In the genomic region with DNA sequence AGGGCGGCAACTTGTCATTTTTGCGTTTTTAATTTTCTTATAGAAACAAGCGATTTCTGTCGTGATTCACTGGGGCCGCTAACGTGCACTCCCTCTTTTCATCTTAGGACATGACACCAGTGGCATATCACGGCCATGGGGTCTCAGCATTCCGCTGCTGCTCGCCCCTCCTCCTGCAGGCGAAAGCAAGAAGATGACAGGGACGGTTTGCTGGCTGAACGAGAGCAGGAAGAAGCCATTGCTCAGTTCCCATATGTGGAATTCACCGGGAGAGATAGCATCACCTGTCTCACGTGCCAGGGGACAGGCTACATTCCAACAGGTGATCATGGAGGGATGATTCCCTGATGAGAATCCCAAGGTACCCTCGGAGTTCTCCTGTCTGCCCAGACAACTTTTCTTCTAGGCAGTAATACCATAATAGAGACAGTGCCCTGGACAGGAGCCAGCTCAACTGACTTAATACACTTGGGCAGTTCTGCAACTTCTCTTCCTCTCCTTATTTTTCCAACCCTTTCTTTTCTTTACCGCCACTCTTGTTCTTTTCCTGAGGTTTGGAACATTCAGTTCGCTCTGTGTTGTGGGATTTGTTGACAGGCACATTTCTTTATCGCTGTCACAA, we compare ENCODE assay signal across 8 cellular contexts. TPM values are rescaled to one million over a fixed set of nuclear protein-coding genes. Genes with fewer than 3 reads are reported as not detected.
DNase-seq lines count a peak whose midpoint lies in the region; ATAC-seq and TF ChIP-seq lines count a peak whose summit lies in the region.

No MANE protein-coding gene starts in this region.

- peaks cover 34% of the 10 kb centered on the region for H3K36me3 ChIP-seq in OCI-LY3 (replicated peaks; ENCODE audit: low read depth, low read length)
- no peaks in the 10 kb centered on the region for H3K36me3 ChIP-seq in mucosa of descending colon (ENCODE audit: low read depth)

- peaks cover 6% of the 10 kb centered on the region for H3K79me2 ChIP-seq in OCI-LY3 (ENCODE audit: low read length)

- peak overlapping the region; percentile 80 for H3K4me2 ChIP-seq in OCI-LY3 (ENCODE audit: low read length)

- TF ChIP-seq CTCF in OCI-LY3 (IDR thresholded peaks at IDR 0.05; ENCODE audit: low read depth, low read length) (no peak), coronary artery (IDR thresholded peaks at IDR 0.05) (no peak), mucosa of descending colon (IDR thresholded peaks at IDR 0.05) (no peak)

- H3K4me1 ChIP-seq in OCI-LY3 (ENCODE audit: low read length) (peaks cover 9% of the 10 kb centered on the region; the same call in 1 of the 2 replicates), mucosa of descending colon (ENCODE audit: low read depth) (peaks cover 23% of the 10 kb centered on the region)

- peak overlapping the region; percentile 78 for H3K9ac ChIP-seq in OCI-LY3 (ENCODE audit: low read length)

- peaks cover 9% of the 10 kb centered on the region for H3K27me3 ChIP-seq in OCI-LY3 (ENCODE audit: low read depth, low read length)

- H3K4me3 ChIP-seq in OCI-LY3 (ENCODE audit: low read length) (peak overlapping the region; percentile 87), coronary artery (peak overlapping the region; percentile 98), mucosa of descending colon (peak overlapping the region; percentile 33)

- H3K9me3 ChIP-seq in OCI-LY3 (ENCODE audit: insufficient read depth, low read length) (no peaks in the 10 kb centered on the region), mucosa of descending colon (no peaks in the 10 kb centered on the region)

- peak; percentile 19 for ATAC-seq in mucosa of descending colon
- no peak for ATAC-seq in GM19328 (IDR thresholded peaks at IDR 0.05; ENCODE audit: unreplicated experiment)
- ATAC-seq in GM19397 (IDR thresholded peaks at IDR 0.05; ENCODE audit: unreplicated experiment): no peak

- H4K20me1 ChIP-seq in OCI-LY3 (ENCODE audit: insufficient read depth, low read length): no peaks in the 10 kb centered on the region

- H3K27ac ChIP-seq in OCI-LY3 (ENCODE audit: low read length) (no peak overlapping the region), coronary artery (peak overlapping the region; percentile 70 to 78)

- peak overlapping the region; percentile 84; the same call in 1 of the 2 replicates for H2AFZ ChIP-seq in OCI-LY3 (ENCODE audit: low read depth, low read length)

- intact Hi-C loops in mucosa of descending colon (cut with DNase I, micrococcal nuclease): no loop called here

- DNase-seq in activated T-cell treated with anti-CD3 and anti-CD28 coated beads, Interleukin-2, amount 50 U/mL, for 1 hour: peak; percentile 26
- DNase-seq in activated T-cell treated with anti-CD3 and anti-CD28 coated beads for 4 hours: no peak
- no peak for DNase-seq in coronary artery (ENCODE audit: low spot score)
- peak; percentile 47 to 69 (median 48) for DNase-seq in mucosa of descending colon
- DNase-seq in midbrain (lab: John Stamatoyannopoulos, UW): no peak

RNA-seq across cellular contexts. Expression of a gene that starts 0.8 kb away (rescaled TPM):
- total RNA-seq in mucosa of descending colon: 100 to 1,000 TPM in 2 of 3 donors, 10 to 100 TPM in 1; 93.9 to 208 (median 183) TPM

RNA-seq across cellular contexts. Expression of a gene that starts 40.1 kb away (rescaled TPM):
- total RNA-seq in mucosa of descending colon: 1 to 10 TPM in 2 of 3 donors, under 1 TPM in 1; 0.19 to 1.5 (median 1.2) TPM

RNA-seq across cellular contexts. Expression of a gene that starts 59.4 kb away (rescaled TPM):
- total RNA-seq in mucosa of descending colon: 100 to 1,000 TPM in 2 of 3 donors, 10 to 100 TPM in 1; 69.5 to 175 (median 162) TPM

Comparison
In these comparisons a context has a peak if more than half of its experiments do, and no peak if none do; other contexts are left out.
1. DNase-seq: peak in activated T-cell treated with anti-CD3 and anti-CD28 coated beads, Interleukin-2, amount 50 U/mL, for 1 hour (single experiment) and mucosa of descending colon (3 of 3); none in activated T-cell treated with anti-CD3 and anti-CD28 coated beads for 4 hours (single experiment), coronary artery (single experiment) and midbrain (single experiment).
2. H3K4me3 ChIP-seq: peak in every context shown above with its lines; median percentile 98 in coronary artery; 87 in OCI-LY3; 33 in mucosa of descending colon.